ENCODE assay signal across 2 cellular contexts in genomic region chr13:59342396-59342795, GRCh38.
TF ChIP-seq lines count a peak whose summit lies in the region.

No MANE protein-coding gene starts in this region.

TF ChIP-seq in liver, 16 proteins besides CTCF, POLR2A, EP300 and RAD21 (continued from another document):
- TF ChIP-seq, protein P1, sequence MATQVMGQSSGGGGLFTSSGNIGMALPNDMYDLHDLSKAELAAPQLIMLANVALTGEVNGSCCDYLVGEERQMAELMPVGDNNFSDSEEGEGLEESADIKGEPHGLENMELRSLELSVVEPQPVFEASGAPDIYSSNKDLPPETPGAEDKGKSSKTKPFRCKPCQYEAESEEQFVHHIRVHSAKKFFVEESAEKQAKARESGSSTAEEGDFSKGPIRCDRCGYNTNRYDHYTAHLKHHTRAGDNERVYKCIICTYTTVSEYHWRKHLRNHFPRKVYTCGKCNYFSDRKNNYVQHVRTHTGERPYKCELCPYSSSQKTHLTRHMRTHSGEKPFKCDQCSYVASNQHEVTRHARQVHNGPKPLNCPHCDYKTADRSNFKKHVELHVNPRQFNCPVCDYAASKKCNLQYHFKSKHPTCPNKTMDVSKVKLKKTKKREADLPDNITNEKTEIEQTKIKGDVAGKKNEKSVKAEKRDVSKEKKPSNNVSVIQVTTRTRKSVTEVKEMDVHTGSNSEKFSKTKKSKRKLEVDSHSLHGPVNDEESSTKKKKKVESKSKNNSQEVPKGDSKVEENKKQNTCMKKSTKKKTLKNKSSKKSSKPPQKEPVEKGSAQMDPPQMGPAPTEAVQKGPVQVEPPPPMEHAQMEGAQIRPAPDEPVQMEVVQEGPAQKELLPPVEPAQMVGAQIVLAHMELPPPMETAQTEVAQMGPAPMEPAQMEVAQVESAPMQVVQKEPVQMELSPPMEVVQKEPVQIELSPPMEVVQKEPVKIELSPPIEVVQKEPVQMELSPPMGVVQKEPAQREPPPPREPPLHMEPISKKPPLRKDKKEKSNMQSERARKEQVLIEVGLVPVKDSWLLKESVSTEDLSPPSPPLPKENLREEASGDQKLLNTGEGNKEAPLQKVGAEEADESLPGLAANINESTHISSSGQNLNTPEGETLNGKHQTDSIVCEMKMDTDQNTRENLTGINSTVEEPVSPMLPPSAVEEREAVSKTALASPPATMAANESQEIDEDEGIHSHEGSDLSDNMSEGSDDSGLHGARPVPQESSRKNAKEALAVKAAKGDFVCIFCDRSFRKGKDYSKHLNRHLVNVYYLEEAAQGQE (IDR thresholded peaks at IDR 0.05), result no peak
- TF ChIP-seq HNF4G (IDR thresholded peaks at IDR 0.05) (no peak), EGR1 (IDR thresholded peaks at IDR 0.05; ENCODE audit: low read depth in 2 of 2) (no peak), FOXA1 (IDR thresholded peaks at IDR 0.05) (no peak), FOXA2 (IDR thresholded peaks at IDR 0.05) (no peak), HNF4A (conservative IDR thresholded peaks at IDR 0.05) (no peak), NR2F2 (IDR thresholded peaks at IDR 0.05) (no peak), JUND (IDR thresholded peaks at IDR 0.05) (no peak), ATF3 (IDR thresholded peaks at IDR 0.05) (no peak), GABPA (IDR thresholded peaks at IDR 0.05 in 1 of 2, conservative IDR thresholded peaks at IDR 0.05 in 1 of 2) (no peak), TAF1 (conservative IDR thresholded peaks at IDR 0.05) (no peak), ZBTB33 (IDR thresholded peaks at IDR 0.05) (no peak)
- TF ChIP-seq, protein P2, sequence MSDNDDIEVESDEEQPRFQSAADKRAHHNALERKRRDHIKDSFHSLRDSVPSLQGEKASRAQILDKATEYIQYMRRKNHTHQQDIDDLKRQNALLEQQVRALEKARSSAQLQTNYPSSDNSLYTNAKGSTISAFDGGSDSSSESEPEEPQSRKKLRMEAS (IDR thresholded peaks at IDR 0.05), result no peak

TF ChIP-seq in HepG2, 621 proteins besides CTCF, POLR2A, EP300 and RAD21 (continued from another document):
- TF ChIP-seq, protein P3, sequence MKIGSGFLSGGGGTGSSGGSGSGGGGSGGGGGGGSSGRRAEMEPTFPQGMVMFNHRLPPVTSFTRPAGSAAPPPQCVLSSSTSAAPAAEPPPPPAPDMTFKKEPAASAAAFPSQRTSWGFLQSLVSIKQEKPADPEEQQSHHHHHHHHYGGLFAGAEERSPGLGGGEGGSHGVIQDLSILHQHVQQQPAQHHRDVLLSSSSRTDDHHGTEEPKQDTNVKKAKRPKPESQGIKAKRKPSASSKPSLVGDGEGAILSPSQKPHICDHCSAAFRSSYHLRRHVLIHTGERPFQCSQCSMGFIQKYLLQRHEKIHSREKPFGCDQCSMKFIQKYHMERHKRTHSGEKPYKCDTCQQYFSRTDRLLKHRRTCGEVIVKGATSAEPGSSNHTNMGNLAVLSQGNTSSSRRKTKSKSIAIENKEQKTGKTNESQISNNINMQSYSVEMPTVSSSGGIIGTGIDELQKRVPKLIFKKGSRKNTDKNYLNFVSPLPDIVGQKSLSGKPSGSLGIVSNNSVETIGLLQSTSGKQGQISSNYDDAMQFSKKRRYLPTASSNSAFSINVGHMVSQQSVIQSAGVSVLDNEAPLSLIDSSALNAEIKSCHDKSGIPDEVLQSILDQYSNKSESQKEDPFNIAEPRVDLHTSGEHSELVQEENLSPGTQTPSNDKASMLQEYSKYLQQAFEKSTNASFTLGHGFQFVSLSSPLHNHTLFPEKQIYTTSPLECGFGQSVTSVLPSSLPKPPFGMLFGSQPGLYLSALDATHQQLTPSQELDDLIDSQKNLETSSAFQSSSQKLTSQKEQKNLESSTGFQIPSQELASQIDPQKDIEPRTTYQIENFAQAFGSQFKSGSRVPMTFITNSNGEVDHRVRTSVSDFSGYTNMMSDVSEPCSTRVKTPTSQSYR (CRISPR knock-in tag; IDR thresholded peaks at IDR 0.05; ENCODE audit: borderline replicate concordance), result no peak
TF ChIP-seq in HepG2: peak in this region for 0.
